ENCODE assay signal across 8 cellular contexts in genomic region chr16:3282103-3282746, GRCh38. TPM values are rescaled to one million over a fixed set of nuclear protein-coding genes. Genes with fewer than 3 reads are reported as not detected.
A peak's percentile ranks its signal among the peaks of the same experiment; 100 is the strongest.
DNase-seq lines count a peak whose midpoint lies in the region; ATAC-seq and TF ChIP-seq lines count a peak whose summit lies in the region.

No MANE protein-coding gene starts in this region.

- peak overlapping the region; percentile 83 for H3K14ac ChIP-seq in H9 (ENCODE audit: insufficient read depth, low read length)

- peak; percentile 38 to 52 for ATAC-seq in natural killer cell treated with Interleukin-12 subunit alpha and Interleukin-12 subunit beta and Interleukin-15 and Interleukin-18, amount 100 ng/mL, for 72 hours

- no peak overlapping the region for H2AFZ ChIP-seq in H9 (ENCODE audit: low read length)

- H3K36me3 Mint-ChIP-seq in H9 (ENCODE audit: insufficient read depth in 1 of 3, low read depth in 3 of 3): peaks cover 32 to 35% (median 34%) of the 10 kb centered on the region in 3 experiments
- peaks cover 14% of the 10 kb centered on the region for H3K36me3 Mint-ChIP-seq in natural killer cell treated with Interleukin-12 subunit alpha and Interleukin-12 subunit beta and Interleukin-15 and Interleukin-18, amount 100 ng/mL, for 72 hours

- no peak overlapping the region for H3K56ac ChIP-seq in H9 (ENCODE audit: insufficient read length, low read depth, low read length)

- DNase-seq in NCI-H1694 treated with DMSO at 0.1 percent for 48 hours (lab: John Stamatoyannopoulos, UW): peak; percentile 60
- no peak for DNase-seq in NCI-H1694 (lab: John Stamatoyannopoulos, UW)
- DNase-seq in H9: peak; percentile 82
- DNase-seq in Kasumi-1 (lab: John Stamatoyannopoulos, UW): peak; percentile 39 to 49
- peak; percentile 33 for DNase-seq in SKM-1 (lab: John Stamatoyannopoulos, UW; ENCODE audit: unreplicated experiment)
- no peak for DNase-seq in epithelial cell of proximal tubule (ENCODE audit: low read depth)
- no peak for DNase-seq in natural killer cell treated with Interleukin-12 subunit alpha and Interleukin-12 subunit beta and Interleukin-15 and Interleukin-18, amount 100 ng/mL, for 72 hours (ENCODE audit: low spot score)
- DNase-seq in stimulated activated CD4-positive, alpha-beta T cell treated with anti-CD3 and anti-CD28 coated beads, Interleukin-1b, Interleukin-23, amount 100 ng/mL, for 48 hours: no peak

- no peak overlapping the region for H2BK5ac ChIP-seq in H9 (ENCODE audit: insufficient read length, low read length)

- peak overlapping the region; percentile 38 for H3K18ac ChIP-seq in H9 (ENCODE audit: insufficient read length, low read depth, low read length)

- H3K79me2 ChIP-seq in H9 (ENCODE audit: insufficient read depth, low read length): peaks cover 29% of the 10 kb centered on the region

- no peak overlapping the region for H3K4ac ChIP-seq in H9 (ENCODE audit: low read depth, low read length)

- peaks cover 11% of the 10 kb centered on the region for H3K23me2 ChIP-seq in H9 (ENCODE audit: insufficient read length, low read depth, low read length, poor library complexity, severe bottlenecking)

- H3K4me1 ChIP-seq in H9 (ENCODE audit: insufficient read depth, low read length): no peaks in the 10 kb centered on the region

- peaks cover 18 to 24% of the 10 kb centered on the region in 2 experiments for H3K4me1 Mint-ChIP-seq in H9
- peaks cover 24 to 25% of the 10 kb centered on the region in 2 donors for H3K4me1 Mint-ChIP-seq in natural killer cell treated with Interleukin-12 subunit alpha and Interleukin-12 subunit beta and Interleukin-15 and Interleukin-18, amount 100 ng/mL, for 72 hours (ENCODE audit: low read depth in 2 of 2)

- no peak overlapping the region for H3T11ph ChIP-seq in H9 (ENCODE audit: low read length)

- H3K27ac ChIP-seq in H9 (ENCODE audit: insufficient read length, low read depth, low read length): no peak overlapping the region

- no peak overlapping the region for H4K91ac ChIP-seq in H9 (ENCODE audit: insufficient read length, low read depth, low read length)

- peak overlapping the region; percentile 92 to 96 (median 95); a peak in 6 of 7 replicates for H3K27ac Mint-ChIP-seq in H9
- peak overlapping the region; percentile 91 to 95 for H3K27ac Mint-ChIP-seq in natural killer cell treated with Interleukin-12 subunit alpha and Interleukin-12 subunit beta and Interleukin-15 and Interleukin-18, amount 100 ng/mL, for 72 hours

- TF ChIP-seq CTCF in H9 (conservative IDR thresholded peaks at IDR 0.05): no peak; the same call in 2 of the 3 replicates
- no peak for TF ChIP-seq CTCF in epithelial cell of proximal tubule (conservative IDR thresholded peaks at IDR 0.05; ENCODE audit: low read depth, low read length)

- no peak overlapping the region for H2BK15ac ChIP-seq in H9 (ENCODE audit: low read depth, low read length)

- H4K5ac ChIP-seq in H9 (ENCODE audit: insufficient read length, low read depth, low read length): no peak overlapping the region

- peak overlapping the region; percentile 85 for H3K4me2 ChIP-seq in H9 (ENCODE audit: insufficient read depth, insufficient read length, low read length)

- H3K23ac ChIP-seq in H9 (ENCODE audit: insufficient read length, low read depth, low read length): no peak overlapping the region

- H2BK20ac ChIP-seq in H9 (ENCODE audit: low read depth, low read length, poor library complexity, severe bottlenecking): no peak overlapping the region

- no peak overlapping the region for H2AK5ac ChIP-seq in H9 (ENCODE audit: insufficient read length, low read length)

- H4K8ac ChIP-seq in H9 (replicated peaks; ENCODE audit: insufficient read length, low read depth, low read length): no peak overlapping the region

- WGBS in H9 (ENCODE audit: extremely low coverage, insufficient read length, low lambda C conversion rate): no CpG with 5 or more reads among the region's 30 CpGs

- H3K4me3 ChIP-seq in epithelial cell of proximal tubule (ENCODE audit: low read depth, low read length): peak overlapping the region; percentile 74

- no peak overlapping the region for H2BK12ac ChIP-seq in H9 (ENCODE audit: insufficient read length, low read depth, low read length)

- peak overlapping the region; percentile 79 for H3K9ac ChIP-seq in H9 (ENCODE audit: extremely low read depth, insufficient read length, low read length)

- H3K79me1 ChIP-seq in H9 (ENCODE audit: insufficient read depth, low read depth, low read length, poor library complexity, severe bottlenecking): peaks cover 12% of the 10 kb centered on the region

- peaks cover 11% of the 10 kb centered on the region for H3K9me3 ChIP-seq in H9 (ENCODE audit: control insufficient read depth, low read depth, low read length)

- H3K9me3 Mint-ChIP-seq in H9: peaks cover 17 to 29% of the 10 kb centered on the region in 2 experiments
- H3K9me3 Mint-ChIP-seq in natural killer cell treated with Interleukin-12 subunit alpha and Interleukin-12 subunit beta and Interleukin-15 and Interleukin-18, amount 100 ng/mL, for 72 hours: no peaks in the 10 kb centered on the region

- peaks cover 12% of the 10 kb centered on the region for H3K27me3 Mint-ChIP-seq in H9 (ENCODE audit: low read depth)
- no peaks in the 10 kb centered on the region for H3K27me3 Mint-ChIP-seq in natural killer cell treated with Interleukin-12 subunit alpha and Interleukin-12 subunit beta and Interleukin-15 and Interleukin-18, amount 100 ng/mL, for 72 hours

- H2BK120ac ChIP-seq in H9 (ENCODE audit: low read depth, low read length, poor library complexity, severe bottlenecking): no peak overlapping the region

- peaks cover 5% of the 10 kb centered on the region for H4K20me1 ChIP-seq in H9 (ENCODE audit: control insufficient read depth, insufficient read depth, insufficient read length)

- H3K4me3 Mint-ChIP-seq in H9: peak overlapping the region; percentile 96 to 98
- peak overlapping the region; percentile 95 for H3K4me3 Mint-ChIP-seq in natural killer cell treated with Interleukin-12 subunit alpha and Interleukin-12 subunit beta and Interleukin-15 and Interleukin-18, amount 100 ng/mL, for 72 hours

- no peaks in the 10 kb centered on the region for H3K27me3 ChIP-seq in H9 (ENCODE audit: insufficient read depth, low read length)

RNA-seq across cellular contexts. Expression of gene ZNF263, which starts 1.1 kb away (rescaled TPM):
- 35.7 and 36.3 TPM in 2 replicates for total RNA-seq in H9 (2021)
- 18.1 and 33.1 TPM in 2 replicates for total RNA-seq in epithelial cell of proximal tubule
- total RNA-seq in natural killer cell treated with Interleukin-12 subunit alpha and Interleukin-12 subunit beta and Interleukin-15 and Interleukin-18, amount 100 ng/mL, for 72 hours: 10 to 100 TPM; 23.2 to 24.5 TPM

RNA-seq across cellular contexts. Expression of gene TIGD7, which starts 23.0 kb away (rescaled TPM):
- total RNA-seq in H9 (2021) (4.1 and 4.2 TPM in 2 replicates), epithelial cell of proximal tubule (1.8 and 1.9 TPM in 2 replicates)
- total RNA-seq in natural killer cell treated with Interleukin-12 subunit alpha and Interleukin-12 subunit beta and Interleukin-15 and Interleukin-18, amount 100 ng/mL, for 72 hours: 1 to 10 TPM; 5.0 to 6.7 TPM

RNA-seq across cellular contexts. Expression of gene ZNF75A, which starts 23.1 kb away (rescaled TPM):
- total RNA-seq in H9 (2021) (37.9 and 42.4 TPM in 2 replicates), epithelial cell of proximal tubule (8.5 and 12.9 TPM in 2 replicates)
- total RNA-seq in natural killer cell treated with Interleukin-12 subunit alpha and Interleukin-12 subunit beta and Interleukin-15 and Interleukin-18, amount 100 ng/mL, for 72 hours: 10 to 100 TPM; 43.0 to 43.8 TPM

RNA-seq across cellular contexts. Expression of gene MEFV, which starts 25.8 kb away (rescaled TPM):
- total RNA-seq in H9 (2021): not detected in 2 replicates
- not detected in 2 replicates for total RNA-seq in epithelial cell of proximal tubule
- under 1 TPM; 0.26 to 0.31 TPM for total RNA-seq in natural killer cell treated with Interleukin-12 subunit alpha and Interleukin-12 subunit beta and Interleukin-15 and Interleukin-18, amount 100 ng/mL, for 72 hours

RNA-seq across cellular contexts. Expression of gene ZNF200, which starts 47.3 kb away (rescaled TPM):
- total RNA-seq in H9 (2021): 14.8 and 14.9 TPM in 2 replicates
- 6.1 and 6.3 TPM in 2 replicates for total RNA-seq in epithelial cell of proximal tubule
- 10 to 100 TPM; 16.6 to 18.9 TPM for total RNA-seq in natural killer cell treated with Interleukin-12 subunit alpha and Interleukin-12 subunit beta and Interleukin-15 and Interleukin-18, amount 100 ng/mL, for 72 hours

Comparison
In these comparisons a context has a peak if more than half of its experiments do, and no peak if none do; other contexts are left out.
1. DNase-seq: peak in NCI-H1694 treated with DMSO at 0.1 percent for 48 hours (single experiment), H9 (single experiment), Kasumi-1 (2 of 2) and SKM-1 (single experiment); none in NCI-H1694 (single experiment), epithelial cell of proximal tubule (single experiment), natural killer cell treated with Interleukin-12 subunit alpha and Interleukin-12 subunit beta and Interleukin-15 and Interleukin-18, amount 100 ng/mL, for 72 hours (single experiment) and stimulated activated CD4-positive, alpha-beta T cell treated with anti-CD3 and anti-CD28 coated beads, Interleukin-1b, Interleukin-23, amount 100 ng/mL, for 48 hours (single experiment).